ENCODE assay signal across 14 cellular contexts in genomic region chr10:131031346-131031745, GRCh38.
DNase-seq lines count a peak whose midpoint lies in the region; ATAC-seq and TF ChIP-seq lines count a peak whose summit lies in the region.
"Had no signal": no experiment of that assay in that cellular context is flagged by ENCODE, and none has a peak within 500 bp of the region (broad histone marks: within the 10 kb centered on the region; RNA-seq: fewer than 3 reads in every experiment).

No MANE protein-coding gene starts in this region.

- in situ Hi-C loops in mammary epithelial cell (cut with MboI; ENCODE audit: low sequenced_read_pairs in 2 of 2) (no loop called here), SK-MEL-5 (cut with HindIII; ENCODE audit: low pct_unique_long_range_greater_than_20kb, low sequenced_read_pairs) (no loop called here)

- H3K4me2 ChIP-seq in mammary epithelial cell (ENCODE audit: insufficient read depth, low read depth, low read length), result no peak overlapping the region

- WGBS in mammary epithelial cell (ENCODE audit: low coverage, missing lambda C conversion rate), result 94% methylated on average over 12 of the region's 14 CpGs
- 83 to 87% methylated on average over 14 of the region's 14 CpGs for WGBS in sigmoid colon, 2 donors

- H3K4me1 ChIP-seq in mammary epithelial cell (ENCODE audit: insufficient read depth, low read length) (no peaks in the 10 kb centered on the region), sigmoid colon (no peaks in the 10 kb centered on the region)

- H3K27ac ChIP-seq in mammary epithelial cell (ENCODE audit: insufficient read depth, low read depth, low read length) (no peak overlapping the region), sigmoid colon (no peak overlapping the region)

- intact Hi-C loops in MCF 10A (cut with micrococcal nuclease) (no loop called here), mammary epithelial cell (cut with micrococcal nuclease) (no loop called here), sigmoid colon (cut with DNase I) (no loop called here)

- DNase-seq in MCF 10A (ENCODE audit: unreplicated experiment) (no peak), mammary epithelial cell (no peak), H7 (peak; percentile 21), SK-MEL-5 (ENCODE audit: low read depth, low spot score) (peak; percentile 7), sigmoid colon (peak; percentile 24), MV-4-11 (lab: John Stamatoyannopoulos, UW) (no peak)
- no peak for DNase-seq in T-helper 2 cell treated with Interferon-gamma antibody and Interleukin-4, amounts not matched to agents 5 μg/mL and 100 μg/mL, for 36 hours (ENCODE audit: low spot score)
- DNase-seq: C1 segment of cervical spinal cord; Calu3; CD4-positive, alpha-beta T cell; DMS 273 treated with DMSO at 0.1 percent for 48 hours had no signal

- H4K20me1 ChIP-seq in mammary epithelial cell (ENCODE audit: insufficient read depth, low read length), result no peaks in the 10 kb centered on the region

- no peak for TF ChIP-seq POLR2A in sigmoid colon (IDR thresholded peaks at IDR 0.05)

- H3K4me3 ChIP-seq in mammary epithelial cell (replicated peaks in 1 of 3; ENCODE audit: insufficient read depth in 1 of 3, low read depth in 2 of 3, low read length in 3 of 3) (no peak overlapping the region), H7 (ENCODE audit: insufficient read depth, low read depth, low read length) (no peak overlapping the region), sigmoid colon (no peak overlapping the region)
- H3K4me3 ChIP-seq: GM12878 had no signal

- no peak for TF ChIP-seq EP300 in sigmoid colon (IDR thresholded peaks at IDR 0.05)

- ATAC-seq in activated CD4-positive, CD25-positive, alpha-beta regulatory T cell treated with anti-CD3 and anti-CD28 coated beads, Interleukin-2, amount 50 U/mL, for 24 hours, result no peak
- ATAC-seq: GM12878 had no signal

- H3K36me3 Mint-ChIP-seq in MCF 10A (ENCODE audit: insufficient read depth, unreplicated experiment), result no peaks in the 10 kb centered on the region
- no peaks in the 10 kb centered on the region for H3K36me3 Mint-ChIP-seq in T-helper 2 cell treated with Interferon-gamma antibody and Interleukin-4, amounts not matched to agents 5 μg/mL and 100 μg/mL, for 36 hours (ENCODE audit: low read depth)

- no peak overlapping the region for H3K4me3 Mint-ChIP-seq in MCF 10A (ENCODE audit: unreplicated experiment)
- H3K4me3 Mint-ChIP-seq in T-helper 2 cell treated with Interferon-gamma antibody and Interleukin-4, amounts not matched to agents 5 μg/mL and 100 μg/mL, for 36 hours, result no peak overlapping the region
- H3K4me3 Mint-ChIP-seq: B cell; CD4-positive, alpha-beta T cell had no signal

- no peaks in the 10 kb centered on the region for H3K9me3 Mint-ChIP-seq in MCF 10A (ENCODE audit: unreplicated experiment)
- H3K9me3 Mint-ChIP-seq in T-helper 2 cell treated with Interferon-gamma antibody and Interleukin-4, amounts not matched to agents 5 μg/mL and 100 μg/mL, for 36 hours, result no peaks in the 10 kb centered on the region
- H3K9me3 Mint-ChIP-seq: CD4-positive, alpha-beta T cell had no signal

- H3K27ac Mint-ChIP-seq in MCF 10A (ENCODE audit: low read depth, unreplicated experiment), result peak overlapping the region; percentile 69
- no peak overlapping the region for H3K27ac Mint-ChIP-seq in T-helper 2 cell treated with Interferon-gamma antibody and Interleukin-4, amounts not matched to agents 5 μg/mL and 100 μg/mL, for 36 hours
- H3K27ac Mint-ChIP-seq: B cell; CD4-positive, alpha-beta T cell had no signal

- H3K27me3 Mint-ChIP-seq in MCF 10A (ENCODE audit: insufficient read depth, unreplicated experiment), result no peaks in the 10 kb centered on the region
- H3K27me3 Mint-ChIP-seq in T-helper 2 cell treated with Interferon-gamma antibody and Interleukin-4, amounts not matched to agents 5 μg/mL and 100 μg/mL, for 36 hours (ENCODE audit: low read depth), result no peaks in the 10 kb centered on the region
- H3K27me3 Mint-ChIP-seq: B cell; CD4-positive, alpha-beta T cell had no signal

- H3K36me3 ChIP-seq in mammary epithelial cell (ENCODE audit: insufficient read depth, low read length) (no peaks in the 10 kb centered on the region), H7 (replicated peaks; ENCODE audit: control insufficient read depth, insufficient read depth, low read length) (no peaks in the 10 kb centered on the region), sigmoid colon (no peaks in the 10 kb centered on the region)

- no peaks in the 10 kb centered on the region for H3K79me2 ChIP-seq in mammary epithelial cell (ENCODE audit: insufficient read depth, low read length)

- H3K27me3 ChIP-seq in mammary epithelial cell (ENCODE audit: insufficient read depth, low read length), result no peaks in the 10 kb centered on the region
- no peaks in the 10 kb centered on the region for H3K27me3 ChIP-seq in H7 (ENCODE audit: control insufficient read depth, insufficient read depth, low read length)
- H3K27me3 ChIP-seq in sigmoid colon, result peaks cover 0 to 3% (median 0%) of the 10 kb centered on the region in 3 donors

- no TSS peak for BruUV-seq in MCF 10A (replicated peaks; lab: Mats Ljungman, UMichigan)
- no TSS peak for BruUV-seq in mammary epithelial cell (replicated peaks; lab: Mats Ljungman, UMichigan)

- CTCF ChIA-PET in MCF 10A (lab: Yijun Ruan, JAX) (no interaction called here), mammary epithelial cell (lab: Charles Lee; ENCODE audit: low non-redundant PET) (no interaction called here)

- TF ChIP-seq CTCF in MCF 10A (IDR thresholded peaks at IDR 0.05; ENCODE audit: unreplicated experiment), result no peak
- TF ChIP-seq CTCF in mammary epithelial cell (conservative IDR thresholded peaks at IDR 0.05 in 1 of 2, IDR thresholded peaks at IDR 0.05 in 1 of 2; ENCODE audit: extremely low read depth in 1 of 2, insufficient read depth in 1 of 2, low read depth in 1 of 2, low read length in 2 of 2), result no peak
- no peak for TF ChIP-seq CTCF in sigmoid colon (IDR thresholded peaks at IDR 0.05)

- H2AFZ ChIP-seq in mammary epithelial cell (ENCODE audit: low read depth, low read length), result no peak overlapping the region

- H3K9me3 ChIP-seq in mammary epithelial cell (replicated peaks; ENCODE audit: insufficient read depth, low read length), result peaks cover 20% of the 10 kb centered on the region
- no peaks in the 10 kb centered on the region for H3K9me3 ChIP-seq in sigmoid colon

- H3K9ac ChIP-seq in mammary epithelial cell (ENCODE audit: insufficient read depth, low read length), result no peak overlapping the region

- POLR2A ChIA-PET in MCF 10A (lab: Yijun Ruan, JAX), result no interaction called here

- H3K4me1 Mint-ChIP-seq in MCF 10A (ENCODE audit: insufficient read depth, unreplicated experiment), result no peaks in the 10 kb centered on the region
- H3K4me1 Mint-ChIP-seq in T-helper 2 cell treated with Interferon-gamma antibody and Interleukin-4, amounts not matched to agents 5 μg/mL and 100 μg/mL, for 36 hours (ENCODE audit: low read depth), result no peaks in the 10 kb centered on the region
- H3K4me1 Mint-ChIP-seq: B cell had no signal

- dilution Hi-C loops in mammary epithelial cell (cut with HindIII; ENCODE audit: low sequenced_read_pairs), result no loop called here

Comparison
In these comparisons a context has a peak if more than half of its experiments do, and no peak if none do; other contexts are left out.
1. DNase-seq: peak in H7 (single experiment), SK-MEL-5 (single experiment) and sigmoid colon (single experiment); none in MCF 10A (single experiment), mammary epithelial cell (single experiment), T-helper 2 cell treated with Interferon-gamma antibody and Interleukin-4, amounts not matched to agents 5 μg/mL and 100 μg/mL, for 36 hours (single experiment) and MV-4-11 (single experiment).